1 cellular context compared by ENCODE assay signal in the genomic region with DNA sequence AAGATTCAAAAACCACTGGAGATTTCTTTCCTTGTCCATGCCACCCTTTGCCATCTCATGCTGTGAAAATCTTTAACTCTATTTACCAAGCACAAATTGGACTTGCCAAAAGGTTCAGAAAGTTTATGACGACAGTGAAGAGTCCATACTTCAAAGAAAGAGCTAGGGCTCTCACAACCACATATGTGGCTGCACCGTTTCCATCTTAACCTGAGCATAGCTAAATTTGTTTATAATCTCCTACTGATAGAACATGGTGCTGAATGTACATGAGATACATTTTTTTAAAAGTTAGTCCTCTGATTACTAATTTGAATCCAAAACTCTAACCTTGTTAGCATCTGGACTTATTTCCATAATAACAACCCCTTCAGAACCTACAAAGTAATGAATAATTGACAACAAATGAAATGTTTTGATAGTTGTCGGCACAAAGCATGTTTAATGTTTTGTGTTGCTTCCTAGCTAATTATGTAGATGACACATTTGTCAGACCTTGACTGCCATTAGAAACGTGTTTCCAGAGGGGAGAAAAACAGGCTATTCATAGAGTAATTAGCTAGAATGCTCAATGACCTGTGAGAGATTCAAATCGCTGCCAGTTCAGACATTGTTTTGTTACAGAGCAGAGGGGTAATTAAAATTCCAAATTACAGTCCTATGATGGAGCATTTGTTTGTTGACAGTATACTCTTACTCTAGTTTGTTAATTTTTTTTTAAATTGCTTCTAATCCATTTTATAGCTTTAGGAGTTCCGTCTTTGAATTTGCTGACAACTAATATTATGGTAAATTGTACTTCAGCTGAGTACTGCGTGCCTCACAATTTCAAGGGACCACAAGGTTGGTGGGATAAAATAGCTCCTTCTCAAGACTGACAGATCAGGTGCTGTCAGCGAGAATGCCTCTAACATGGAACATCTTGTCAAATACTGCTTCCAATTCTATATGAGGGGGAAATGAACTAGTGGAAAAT.
TF ChIP-seq lines count a peak whose summit lies in the region.

No MANE protein-coding gene starts in this region.

TF ChIP-seq in HCT116, 20 proteins besides CTCF, POLR2A, EP300 and RAD21:
- no peak for TF ChIP-seq POLR2AphosphoS5 (IDR thresholded peaks at IDR 0.05; ENCODE audit: low read depth, low read length)
- 0 out of 2 replicates have a peak, but pooled peaks have one; percentile 83 for TF ChIP-seq EZH2 (IDR thresholded peaks at IDR 0.05)
